In the genomic region with DNA sequence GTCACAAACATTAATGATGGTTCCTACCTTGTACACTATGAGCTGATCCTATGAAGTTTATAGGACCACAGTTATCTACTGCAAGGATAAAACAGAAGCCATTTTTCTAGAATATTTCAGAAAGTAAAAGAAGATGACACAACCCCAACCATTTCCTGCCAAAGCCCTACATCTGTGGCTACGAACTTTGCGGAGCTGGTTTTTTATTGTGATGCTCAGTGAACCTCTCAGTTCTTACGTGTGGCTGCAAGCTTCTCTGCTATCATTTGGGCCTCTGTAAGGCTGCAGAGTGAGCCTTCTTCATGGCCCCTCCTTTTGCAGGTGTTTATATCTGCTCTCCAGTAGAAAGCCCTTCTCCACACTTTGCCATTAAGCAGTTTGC, we compare ENCODE assay signal across 8 cellular contexts. TPM values are rescaled to one million over a fixed set of nuclear protein-coding genes. Genes with fewer than 3 reads are reported as not detected.
DNase-seq lines count a peak whose midpoint lies in the region; ATAC-seq and TF ChIP-seq lines count a peak whose summit lies in the region.

No MANE protein-coding gene starts in this region.

- TF ChIP-seq RAD21 in SK-N-SH (IDR thresholded peaks at IDR 0.05; ENCODE audit: low read length): no peak

- no peak overlapping the region for H2BK120ac ChIP-seq in trophoblast cell (ENCODE audit: insufficient read depth, low read length, poor library complexity)

- H4K8ac ChIP-seq in trophoblast cell (ENCODE audit: low read depth, low read length): no peak overlapping the region

- H2AFZ ChIP-seq in SK-N-SH (ENCODE audit: low read depth): no peak overlapping the region
- no peak overlapping the region for H2AFZ ChIP-seq in trophoblast cell (ENCODE audit: insufficient read depth, low read length, poor library complexity)

- peaks cover 87% of the 10 kb centered on the region for H3K4me1 ChIP-seq in CD4-positive, alpha-beta memory T cell (ENCODE audit: insufficient read depth, low read length)
- H3K4me1 ChIP-seq in Peyer's patch (peaks cover 0 to 18% (median 5%) of the 10 kb centered on the region in 4 donors), duodenal mucosa (ENCODE audit: control insufficient read depth in 1 of 2, insufficient read depth in 2 of 2, low read length in 2 of 2) (peaks cover 0 to 8% of the 10 kb centered on the region in 2 donors), SK-N-SH (ENCODE audit: control insufficient read depth in 1 of 2, insufficient read depth in 2 of 2, low read depth in 1 of 2, low read length in 1 of 2) (no peaks in the 10 kb centered on the region), trophoblast cell (ENCODE audit: control insufficient read depth in 1 of 2, insufficient read depth in 2 of 2, low read length in 2 of 2) (no peaks in the 10 kb centered on the region)

- no peaks in the 10 kb centered on the region for H3F3A ChIP-seq in SK-N-SH (replicated peaks; ENCODE audit: insufficient read depth)

- H3K9me3 Mint-ChIP-seq in CD4-positive, alpha-beta memory T cell: peaks cover 0 to 1% (median 0%) of the 10 kb centered on the region in 8 donors

- no peak overlapping the region for H2BK12ac ChIP-seq in trophoblast cell (ENCODE audit: low read length)

- H3K9ac ChIP-seq in duodenal mucosa (ENCODE audit: low read depth in 1 of 2, low read length in 2 of 2) (no peak overlapping the region), SK-N-SH (no peak overlapping the region), trophoblast cell (ENCODE audit: low read length) (no peak overlapping the region)

- peak overlapping the region; percentile 57 for H3K27ac ChIP-seq in CD4-positive, alpha-beta memory T cell (ENCODE audit: low read depth, low read length)
- H3K27ac ChIP-seq in Peyer's patch (peak overlapping the region; percentile 76 to 88 (median 80)), duodenal mucosa (ENCODE audit: low read depth, low read length) (peak overlapping the region; percentile 23), SK-N-SH (ENCODE audit: low read depth in 2 of 2, low read length in 1 of 2) (no peak overlapping the region), trophoblast cell (ENCODE audit: low read depth, low read length) (no peak overlapping the region)

- H4K12ac ChIP-seq in trophoblast cell (ENCODE audit: low read depth, low read length): no peak overlapping the region

- no peaks in the 10 kb centered on the region for H4K20me1 ChIP-seq in SK-N-SH (ENCODE audit: insufficient read depth)

- no peak overlapping the region for H3K18ac ChIP-seq in trophoblast cell (ENCODE audit: low read length)

- H3K79me1 ChIP-seq in trophoblast cell (ENCODE audit: low read length): no peaks in the 10 kb centered on the region

- no peaks in the 10 kb centered on the region for H3K27me3 Mint-ChIP-seq in CD4-positive, alpha-beta memory T cell

- H3K23ac ChIP-seq in trophoblast cell (ENCODE audit: low read length): no peak overlapping the region

- 69% methylated on average over 3 of the region's 3 CpGs for WGBS in SK-N-SH (ENCODE audit: low lambda C conversion rate)
- WGBS in trophoblast cell (ENCODE audit: extremely low coverage, insufficient coverage, insufficient read length): no CpG with 5 or more reads among the region's 3 CpGs

- H3K9me2 ChIP-seq in SK-N-SH: no peaks in the 10 kb centered on the region

- no peak for TF ChIP-seq EP300 in SK-N-SH (IDR thresholded peaks at IDR 0.05; ENCODE audit: borderline replicate concordance in 1 of 2, low read depth in 1 of 2, low read length in 1 of 2)

- H3K4me2 ChIP-seq in SK-N-SH (no peak overlapping the region), trophoblast cell (ENCODE audit: low read length) (no peak overlapping the region)

- ATAC-seq in GM21390 (IDR thresholded peaks at IDR 0.05; ENCODE audit: unreplicated experiment) (peak; percentile 68), HG03457 (IDR thresholded peaks at IDR 0.05; ENCODE audit: unreplicated experiment) (no peak), HG03280 (IDR thresholded peaks at IDR 0.05; ENCODE audit: unreplicated experiment) (no peak)

- POLR2A ChIA-PET in CD4-positive, alpha-beta memory T cell (lab: Charles Lee; ENCODE audit: partially characterized antibody): interaction anchor here (0.5 to 17.1 kb wide), 25 partner anchors 9 to 830 kb away, joined by 3 to 564 read pairs (median 5); a partner anchor contains a TSS
- POLR2A ChIA-PET in SK-N-SH (lab: Yijun Ruan, JAX): no interaction called here

- H4K91ac ChIP-seq in trophoblast cell (ENCODE audit: low read depth, low read length): no peak overlapping the region

- H3K4me1 Mint-ChIP-seq in CD4-positive, alpha-beta memory T cell: peaks cover 66 to 91% (median 79%) of the 10 kb centered on the region in 4 donors

- no peak overlapping the region for H3K14ac ChIP-seq in trophoblast cell (ENCODE audit: low read length)

- TF ChIP-seq POLR2A in Peyer's patch (IDR thresholded peaks at IDR 0.05): no peak

- intact Hi-C loops in CD4-positive, alpha-beta memory T cell (cut with micrococcal nuclease): loop anchor here (1.0 to 2.0 kb wide), 4 partner anchors 16 to 42 kb away; no protein-coding TSS in a partner anchor

- no peak overlapping the region for H2BK5ac ChIP-seq in trophoblast cell (ENCODE audit: low read depth, low read length, poor library complexity)

- no peaks in the 10 kb centered on the region for H3K36me3 Mint-ChIP-seq in CD4-positive, alpha-beta memory T cell

- peak; percentile 80 to 87 (median 83) for DNase-seq in CD4-positive, alpha-beta memory T cell
- DNase-seq in Peyer's patch: peak in 2 of 3 donors; percentile 66 to 80
- DNase-seq in SK-N-SH: no peak
- DNase-seq in trophoblast cell: no peak

- peak overlapping the region; percentile 88 to 99 (median 98) for H3K27ac Mint-ChIP-seq in CD4-positive, alpha-beta memory T cell

- H3K4me3 ChIP-seq in CD4-positive, alpha-beta memory T cell (ENCODE audit: low read length in 2 of 2): no peak overlapping the region
- H3K4me3 ChIP-seq in Peyer's patch (no peak overlapping the region), duodenal mucosa (ENCODE audit: low read depth in 1 of 2, low read length in 2 of 2) (no peak overlapping the region), SK-N-SH (ENCODE audit: low read depth in 2 of 2, low read length in 1 of 2) (no peak overlapping the region), trophoblast cell (ENCODE audit: low read depth, low read length) (no peak overlapping the region)

- TF ChIP-seq CTCF in Peyer's patch (IDR thresholded peaks at IDR 0.05): no peak
- no peak for TF ChIP-seq CTCF in SK-N-SH (IDR thresholded peaks at IDR 0.05)

- H2AK5ac ChIP-seq in trophoblast cell (ENCODE audit: low read length): no peak overlapping the region

- H3K4me3 Mint-ChIP-seq in CD4-positive, alpha-beta memory T cell: peak overlapping the region; percentile 44 to 80 (median 72)

- CTCF ChIA-PET in CD4-positive, alpha-beta memory T cell (lab: Charles Lee; ENCODE audit: partially characterized antibody): interaction anchor here (0.6 to 4.6 kb wide), 9 partner anchors 9 to 54 kb away, joined by 3 to 74 read pairs (median 20); a partner anchor contains a TSS
- CTCF ChIA-PET in SK-N-SH (lab: Yijun Ruan, JAX): interaction anchor here (3.5 kb wide), 1 partner anchor 20 kb away, joined by 16 read pairs; no protein-coding TSS in a partner anchor

- H3K4ac ChIP-seq in trophoblast cell (ENCODE audit: low read depth, low read length): no peak overlapping the region

- no peaks in the 10 kb centered on the region for H3K9me3 ChIP-seq in CD4-positive, alpha-beta memory T cell (ENCODE audit: control insufficient read depth in 1 of 2, low read length in 2 of 2)
- H3K9me3 ChIP-seq in Peyer's patch (no peaks in the 10 kb centered on the region), duodenal mucosa (ENCODE audit: control insufficient read depth in 1 of 2, low read length in 2 of 2) (no peaks in the 10 kb centered on the region), SK-N-SH (no peaks in the 10 kb centered on the region), trophoblast cell (ENCODE audit: insufficient read depth, low read depth, low read length) (peaks cover 11% of the 10 kb centered on the region)

- H3K27me3 ChIP-seq in CD4-positive, alpha-beta memory T cell (ENCODE audit: insufficient read depth, low read length): no peaks in the 10 kb centered on the region
- H3K27me3 ChIP-seq in Peyer's patch (no peaks in the 10 kb centered on the region), duodenal mucosa (ENCODE audit: control insufficient read depth in 1 of 2, insufficient read depth in 2 of 2, low read length in 2 of 2) (peaks cover 0 to 3% of the 10 kb centered on the region in 2 donors), SK-N-SH (ENCODE audit: insufficient read depth) (peaks cover 19% of the 10 kb centered on the region; the same call in 1 of the 2 replicates), trophoblast cell (ENCODE audit: insufficient read depth, low read length) (no peaks in the 10 kb centered on the region)

- no peaks in the 10 kb centered on the region for H3K79me2 ChIP-seq in SK-N-SH (ENCODE audit: insufficient read depth)
- no peaks in the 10 kb centered on the region for H3K79me2 ChIP-seq in trophoblast cell (ENCODE audit: control insufficient read depth, insufficient read depth, low read length, poor library complexity)

- H3K36me3 ChIP-seq in CD4-positive, alpha-beta memory T cell (ENCODE audit: insufficient read depth, low read length): no peaks in the 10 kb centered on the region
- H3K36me3 ChIP-seq in Peyer's patch: no peaks in the 10 kb centered on the region
- no peaks in the 10 kb centered on the region for H3K36me3 ChIP-seq in duodenal mucosa (ENCODE audit: control insufficient read depth in 1 of 2, insufficient read depth in 2 of 2, low read length in 2 of 2)
- H3K36me3 ChIP-seq in SK-N-SH (replicated peaks in 1 of 2; ENCODE audit: control insufficient read depth in 1 of 2, insufficient read depth in 2 of 2, low read length in 1 of 2): no peaks in the 10 kb centered on the region
- H3K36me3 ChIP-seq in trophoblast cell (ENCODE audit: control insufficient read depth in 1 of 2, insufficient read depth in 2 of 2, low read length in 2 of 2): no peaks in the 10 kb centered on the region

TF ChIP-seq in SK-N-SH, 30 proteins besides CTCF, POLR2A, EP300 and RAD21 (continues in another document):
- TF ChIP-seq GABPA (IDR thresholded peaks at IDR 0.05; ENCODE audit: low read depth) (no peak), RXRA (IDR thresholded peaks at IDR 0.05; ENCODE audit: borderline replicate concordance, low read depth) (no peak)

RNA-seq across cellular contexts. Expression of a gene that starts 17.8 kb away (rescaled TPM):
- total RNA-seq in CD4-positive, alpha-beta memory T cell: 100 to 1,000 TPM; 160 to 161 TPM
- polyA plus RNA-seq in CD4-positive, alpha-beta memory T cell: 100 to 1,000 TPM; 215 to 276 TPM
- total RNA-seq in Peyer's patch: 10 to 100 TPM in 1 of 4 donors, 1 to 10 TPM in 3; 3.9 to 18.2 (median 5.4) TPM
- not detected in 2 replicates for polyA plus RNA-seq in SK-N-SH (2012; rRNA removed)
- polyA plus RNA-seq in SK-N-SH (2012; cell fraction: cytosol; rRNA removed): not detected in 2 replicates
- not detected in 2 replicates for polyA plus RNA-seq in SK-N-SH (2012; cell fraction: nucleus; rRNA removed)
- not detected in 2 replicates for polyA plus RNA-seq in trophoblast cell (2013)

Comparison
In these comparisons a context has a peak if more than half of its experiments do, and no peak if none do; other contexts are left out.
1. DNase-seq: peak in CD4-positive, alpha-beta memory T cell (5 of 5) and Peyer's patch (2 of 3); none in SK-N-SH (single experiment) and trophoblast cell (0 of 2).
2. H3K27ac ChIP-seq: peak in CD4-positive, alpha-beta memory T cell (single experiment), Peyer's patch (4 of 4) and duodenal mucosa (single experiment); none in SK-N-SH (0 of 2) and trophoblast cell (single experiment).
3. RNA of a gene that starts 17.8 kb away (total RNA-seq): 160 to 161 TPM in CD4-positive, alpha-beta memory T cell; 3.9 to 18.2 TPM in Peyer's patch; every median in the first group is over 4 times any median in the second.